Comparison of ENCODE assay signal across 8 cellular contexts in genomic region chr1:28112388-28113311, GRCh38.
DNase-seq lines count a peak whose midpoint lies in the region; ATAC-seq and TF ChIP-seq lines count a peak whose summit lies in the region.
"Had no signal": no experiment of that assay in that cellular context is flagged by ENCODE, and none has a peak within 500 bp of the region (broad histone marks: within the 10 kb centered on the region; RNA-seq: fewer than 3 reads in every experiment).

No MANE protein-coding gene starts in this region.

- peak; percentile 77 for DNase-seq in NOMO-1 treated with dmso at 0.1 percent for 144 hours (lab: John Stamatoyannopoulos, UW; ENCODE audit: unreplicated experiment)
- DNase-seq in epithelial cell of prostate (ENCODE audit: low read depth, low spot score) = no peak
- DNase-seq in retinal pigment epithelial cell (ENCODE audit: low read depth) = no peak
- DNase-seq in effector memory CD8-positive, alpha-beta T cell = no peak
- DNase-seq in NCI-H1105 (lab: John Stamatoyannopoulos, UW) = no peak
- no peak for DNase-seq in DMS79 (lab: John Stamatoyannopoulos, UW)

- H3K4me1 Mint-ChIP-seq in effector memory CD8-positive, alpha-beta T cell (ENCODE audit: low read depth in 2 of 2) = peaks cover 11 to 15% of the 10 kb centered on the region in 2 donors

- ATAC-seq in effector memory CD8-positive, alpha-beta T cell (replicated peaks) = no peak

- H3K4me3 ChIP-seq in GM12875 (ENCODE audit: low read depth, low read length) (no peak overlapping the region), retinal pigment epithelial cell (ENCODE audit: low read length) (no peak overlapping the region)
- H3K4me3 ChIP-seq: SK-N-MC had no signal

- no peaks in the 10 kb centered on the region for H3K27me3 Mint-ChIP-seq in effector memory CD8-positive, alpha-beta T cell

- H3K27ac ChIP-seq in epithelial cell of prostate = peak overlapping the region; percentile 81
- H3K27ac ChIP-seq: SK-N-MC had no signal

- no peaks in the 10 kb centered on the region for H3K9me3 Mint-ChIP-seq in effector memory CD8-positive, alpha-beta T cell

- TF ChIP-seq CTCF in GM12875 (IDR thresholded peaks at IDR 0.05; ENCODE audit: borderline replicate concordance, insufficient read depth, low read depth, low read length) = peak; percentile 43; the same call in 1 of the 2 replicates
- TF ChIP-seq CTCF in retinal pigment epithelial cell (conservative IDR thresholded peaks at IDR 0.05; ENCODE audit: low read depth, low read length) = peak; percentile 42

- H3K27ac Mint-ChIP-seq in effector memory CD8-positive, alpha-beta T cell = no peak overlapping the region

- no peak overlapping the region for H3K4me3 Mint-ChIP-seq in effector memory CD8-positive, alpha-beta T cell

- H3K36me3 Mint-ChIP-seq in effector memory CD8-positive, alpha-beta T cell (ENCODE audit: insufficient read depth) = peaks cover 5% of the 10 kb centered on the region
